ENCODE assay signal across 8 cellular contexts in the genomic region with DNA sequence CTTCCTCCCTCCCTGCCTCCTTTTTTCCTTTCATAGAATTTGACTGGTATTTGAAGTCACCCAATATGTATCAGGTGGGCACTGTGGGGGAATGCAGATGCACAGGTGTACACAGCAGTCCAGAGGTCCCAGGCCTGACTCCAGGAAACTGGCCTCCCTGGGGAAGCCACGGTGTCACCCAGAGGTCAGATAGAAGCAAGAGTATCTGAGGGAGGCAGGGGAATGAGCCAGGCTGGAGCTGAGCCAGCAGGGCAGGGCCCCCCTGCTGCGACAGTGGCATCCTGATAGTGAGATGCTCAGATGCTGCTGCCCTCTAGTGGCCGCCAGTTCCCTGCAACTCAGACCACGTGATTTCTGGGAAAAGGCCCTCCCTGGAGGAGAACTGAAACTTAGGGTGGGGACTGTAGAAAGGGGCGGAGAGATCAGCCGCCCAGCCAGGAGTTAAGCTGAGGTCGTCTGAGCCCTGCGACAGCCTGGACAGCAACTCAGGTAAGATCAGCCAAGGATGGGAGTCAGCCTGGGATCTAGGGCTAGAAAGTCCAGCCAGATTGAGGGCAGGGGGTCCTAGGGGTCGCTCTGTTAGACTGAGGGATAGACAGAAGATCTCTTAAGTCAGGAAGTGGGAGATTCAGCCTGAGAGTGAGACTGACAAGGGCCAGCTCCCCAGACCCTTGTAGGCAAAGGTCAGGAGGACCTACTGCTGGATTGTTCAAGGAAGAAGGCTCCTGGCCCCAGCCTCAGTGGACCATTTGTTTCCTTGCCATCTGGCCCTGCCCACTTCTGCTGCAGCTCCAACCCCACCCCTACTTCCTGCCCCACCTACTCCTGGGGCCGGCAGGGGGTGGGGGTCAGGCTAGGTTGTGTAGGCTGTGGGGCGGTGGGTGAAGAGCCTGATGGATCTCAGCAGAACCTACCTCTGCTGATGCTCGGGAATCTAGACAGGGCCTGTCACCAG. TPM values are rescaled to one million over a fixed set of nuclear protein-coding genes. Genes with fewer than 3 reads are reported as not detected.
DNase-seq lines count a peak whose midpoint lies in the region; ATAC-seq and TF ChIP-seq lines count a peak whose summit lies in the region.

A gene with protein sequence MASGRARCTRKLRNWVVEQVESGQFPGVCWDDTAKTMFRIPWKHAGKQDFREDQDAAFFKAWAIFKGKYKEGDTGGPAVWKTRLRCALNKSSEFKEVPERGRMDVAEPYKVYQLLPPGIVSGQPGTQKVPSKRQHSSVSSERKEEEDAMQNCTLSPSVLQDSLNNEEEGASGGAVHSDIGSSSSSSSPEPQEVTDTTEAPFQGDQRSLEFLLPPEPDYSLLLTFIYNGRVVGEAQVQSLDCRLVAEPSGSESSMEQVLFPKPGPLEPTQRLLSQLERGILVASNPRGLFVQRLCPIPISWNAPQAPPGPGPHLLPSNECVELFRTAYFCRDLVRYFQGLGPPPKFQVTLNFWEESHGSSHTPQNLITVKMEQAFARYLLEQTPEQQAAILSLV (plus strand): TSS at position 416 of the 955 bp plus-strand sequence. CDS start 880 bp downstream, outside the sequence.

- no peak within 1 kb of the TSS for H3K27ac ChIP-seq in H9 (ENCODE audit: insufficient read length, low read depth, low read length)

- no peak within 1 kb of the TSS for H3K23ac ChIP-seq in H9 (ENCODE audit: insufficient read length, low read depth, low read length)

- DNase-seq in GDM1 (lab: John Stamatoyannopoulos, UW): peak; percentile 94
- peak; percentile 97 for DNase-seq in H9
- DNase-seq in M059J (ENCODE audit: low read depth): peak; percentile 95
- DNase-seq in SHP77 (lab: John Stamatoyannopoulos, UW): peak; percentile 94 to 97
- DNase-seq in activated effector memory CD4-positive, alpha-beta T cell treated with Interleukin-2 at 50 U/mL for 16 hours: peak; percentile 95
- peak; percentile 96 for DNase-seq in fibroblast of the aortic adventitia (ENCODE audit: low read depth)
- peak; percentile 99 for DNase-seq in nephron progenitor cell
- peak; percentile 98 to 99 for DNase-seq in stimulated activated naive CD8-positive, alpha-beta T cell treated with anti-CD3 and anti-CD28 coated beads, Interleukin-15, amount 100 ng/mL, for 72 hours

- no peaks in the 10 kb centered on the region for H3K23me2 ChIP-seq in H9 (ENCODE audit: insufficient read length, low read depth, low read length, poor library complexity, severe bottlenecking)

- no peak within 1 kb of the TSS for H2BK15ac ChIP-seq in H9 (ENCODE audit: low read depth, low read length)

- H3K56ac ChIP-seq in H9 (ENCODE audit: insufficient read length, low read depth, low read length): no peak within 1 kb of the TSS

- H2BK12ac ChIP-seq in H9 (ENCODE audit: insufficient read length, low read depth, low read length): no peak within 1 kb of the TSS

- H3K27me3 Mint-ChIP-seq in H9 (ENCODE audit: low read depth) (no peaks in the 10 kb centered on the region; the same call in 1 of the 2 replicates), nephron progenitor cell (ENCODE audit: low read depth, poor library complexity) (no peaks in the 10 kb centered on the region)
- H3K27me3 Mint-ChIP-seq in stimulated activated naive CD8-positive, alpha-beta T cell treated with anti-CD3 and anti-CD28 coated beads, Interleukin-15, amount 100 ng/mL, for 72 hours: no peaks in the 10 kb centered on the region

- H3K4me3 Mint-ChIP-seq in H9: peak within 1 kb of the TSS; percentile 61 to 80
- peak within 1 kb of the TSS; percentile 91 for H3K4me3 Mint-ChIP-seq in nephron progenitor cell
- peak within 1 kb of the TSS; percentile 96 to 98 for H3K4me3 Mint-ChIP-seq in stimulated activated naive CD8-positive, alpha-beta T cell treated with anti-CD3 and anti-CD28 coated beads, Interleukin-15, amount 100 ng/mL, for 72 hours

- no peaks in the 10 kb centered on the region for H3K4me1 ChIP-seq in H9 (ENCODE audit: insufficient read depth, low read length)

- no peaks in the 10 kb centered on the region for H3K27me3 ChIP-seq in H9 (ENCODE audit: insufficient read depth, low read length)

- H2AK5ac ChIP-seq in H9 (ENCODE audit: insufficient read length, low read length): no peak within 1 kb of the TSS

- H3K4me2 ChIP-seq in H9 (ENCODE audit: insufficient read depth, insufficient read length, low read length): peak within 1 kb of the TSS; percentile 31

- H3K9me3 Mint-ChIP-seq in H9 (no peaks in the 10 kb centered on the region), nephron progenitor cell (no peaks in the 10 kb centered on the region)
- H3K9me3 Mint-ChIP-seq in stimulated activated naive CD8-positive, alpha-beta T cell treated with anti-CD3 and anti-CD28 coated beads, Interleukin-15, amount 100 ng/mL, for 72 hours: no peaks in the 10 kb centered on the region

- H2BK120ac ChIP-seq in H9 (ENCODE audit: low read depth, low read length, poor library complexity, severe bottlenecking): no peak within 1 kb of the TSS

- no CpG with 5 or more reads among the region's 12 CpGs for WGBS in H9 (ENCODE audit: extremely low coverage, insufficient read length, low lambda C conversion rate)

- no peak within 1 kb of the TSS for H4K5ac ChIP-seq in H9 (ENCODE audit: insufficient read length, low read depth, low read length)

- H3K79me2 ChIP-seq in H9 (ENCODE audit: insufficient read depth, low read length): no peaks in the 10 kb centered on the region

- no peak within 1 kb of the TSS for H3K4ac ChIP-seq in H9 (ENCODE audit: low read depth, low read length)

- TF ChIP-seq CTCF in H9 (conservative IDR thresholded peaks at IDR 0.05) (peak; percentile 96), fibroblast of the aortic adventitia (IDR thresholded peaks at IDR 0.05; ENCODE audit: insufficient read depth, low read length) (peak; percentile 88), nephron progenitor cell (IDR thresholded peaks at IDR 0.05) (peak; percentile 90)

- H2BK5ac ChIP-seq in H9 (ENCODE audit: insufficient read length, low read length): no peak within 1 kb of the TSS

- H3K4me3 ChIP-seq in fibroblast of the aortic adventitia (ENCODE audit: low read depth, low read length): peak within 1 kb of the TSS; percentile 70

- H4K20me1 ChIP-seq in H9 (ENCODE audit: control insufficient read depth, insufficient read depth, insufficient read length): no peaks in the 10 kb centered on the region

- no peak within 1 kb of the TSS for H2AFZ ChIP-seq in H9 (ENCODE audit: low read length)

- ATAC-seq in stimulated activated naive CD8-positive, alpha-beta T cell treated with anti-CD3 and anti-CD28 coated beads, Interleukin-15, amount 100 ng/mL, for 72 hours: peak; percentile 91

- no peak within 1 kb of the TSS for H4K8ac ChIP-seq in H9 (replicated peaks; ENCODE audit: insufficient read length, low read depth, low read length)

- no peak within 1 kb of the TSS for H3T11ph ChIP-seq in H9 (ENCODE audit: low read length)

- 0 out of 2 replicates have a peak within 1 kb of the TSS, but pooled peaks have one; percentile 30 for H3K14ac ChIP-seq in H9 (ENCODE audit: insufficient read depth, low read length)

- no peak within 1 kb of the TSS for H2BK20ac ChIP-seq in H9 (ENCODE audit: low read depth, low read length, poor library complexity, severe bottlenecking)

- H3K9me3 ChIP-seq in H9 (ENCODE audit: control insufficient read depth, low read depth, low read length): no peaks in the 10 kb centered on the region

- no peak within 1 kb of the TSS for H4K91ac ChIP-seq in H9 (ENCODE audit: insufficient read length, low read depth, low read length)

- peak within 1 kb of the TSS; percentile 71 to 96 (median 81) for H3K27ac Mint-ChIP-seq in H9
- peak within 1 kb of the TSS; percentile 99 for H3K27ac Mint-ChIP-seq in nephron progenitor cell
- H3K27ac Mint-ChIP-seq in stimulated activated naive CD8-positive, alpha-beta T cell treated with anti-CD3 and anti-CD28 coated beads, Interleukin-15, amount 100 ng/mL, for 72 hours: peak within 1 kb of the TSS; percentile 100

- H3K18ac ChIP-seq in H9 (ENCODE audit: insufficient read length, low read depth, low read length): no peak within 1 kb of the TSS

- H3K4me1 Mint-ChIP-seq in H9 (peaks cover 11 to 13% of the 10 kb centered on the region in 2 experiments), nephron progenitor cell (peaks cover 30% of the 10 kb centered on the region)
- H3K4me1 Mint-ChIP-seq in stimulated activated naive CD8-positive, alpha-beta T cell treated with anti-CD3 and anti-CD28 coated beads, Interleukin-15, amount 100 ng/mL, for 72 hours: peaks cover 67% of the 10 kb centered on the region

- no peaks in the 10 kb centered on the region for H3K79me1 ChIP-seq in H9 (ENCODE audit: insufficient read depth, low read depth, low read length, poor library complexity, severe bottlenecking)

- H3K36me3 Mint-ChIP-seq in H9 (ENCODE audit: insufficient read depth in 1 of 3, low read depth in 3 of 3) (peaks cover 21 to 65% (median 54%) of the 10 kb centered on the region in 3 experiments), nephron progenitor cell (ENCODE audit: low read depth) (peaks cover 45% of the 10 kb centered on the region)

- no peak within 1 kb of the TSS for H3K9ac ChIP-seq in H9 (ENCODE audit: extremely low read depth, insufficient read length, low read length)

RNA-seq across cellular contexts. Expression of the gene that starts here (rescaled TPM):
- total RNA-seq in H9 (2021): 20.9 and 27.6 TPM in 2 replicates
- total RNA-seq in M059J (2014; rRNA removed; shearing (Covaris generic)): 153 and 160 TPM in 2 replicates
- 43.8 and 63.1 TPM in 2 replicates for total RNA-seq in fibroblast of the aortic adventitia (ENCODE audit: low replicate concordance)
